21 cellular contexts compared by ENCODE assay signal in genomic region chr2:237118025-237118424, GRCh38. TPM values are rescaled to one million over a fixed set of nuclear protein-coding genes. Genes with fewer than 3 reads are reported as not detected.
DNase-seq lines count a peak whose midpoint lies in the region; ATAC-seq and TF ChIP-seq lines count a peak whose summit lies in the region.
"Had no signal": no experiment of that assay in that cellular context is flagged by ENCODE, and none has a peak within 500 bp of the region (broad histone marks: within the 10 kb centered on the region; RNA-seq: fewer than 3 reads in every experiment).

No MANE protein-coding gene starts in this region.

- no peaks in the 10 kb centered on the region for H3K9me3 Mint-ChIP-seq in osteocyte (ENCODE audit: unreplicated experiment)
- no peaks in the 10 kb centered on the region for H3K9me3 Mint-ChIP-seq in activated naive CD4-positive, alpha-beta T cell treated with anti-CD3 and anti-CD28 coated beads, Interleukin-2, amount 10 ng/mL, durations not matched to agents 7 days and 5 days
- no peaks in the 10 kb centered on the region for H3K9me3 Mint-ChIP-seq in effector memory CD8-positive, alpha-beta T cell
- H3K9me3 Mint-ChIP-seq: CD8-positive, alpha-beta memory T cell; natural killer cell treated with Interleukin-12 subunit alpha and Interleukin-12 subunit beta and Interleukin-15 and Interleukin-18, amount 100 ng/mL, for 72 hours had no signal

- H3K4me3 Mint-ChIP-seq in osteocyte (ENCODE audit: unreplicated experiment) = no peak overlapping the region
- no peak overlapping the region for H3K4me3 Mint-ChIP-seq in activated naive CD4-positive, alpha-beta T cell treated with anti-CD3 and anti-CD28 coated beads, Interleukin-2, amount 10 ng/mL, durations not matched to agents 7 days and 5 days
- no peak overlapping the region for H3K4me3 Mint-ChIP-seq in effector memory CD8-positive, alpha-beta T cell
- H3K4me3 Mint-ChIP-seq: CD8-positive, alpha-beta memory T cell; GM23338; natural killer cell treated with Interleukin-12 subunit alpha and Interleukin-12 subunit beta and Interleukin-15 and Interleukin-18, amount 100 ng/mL, for 72 hours had no signal

- peak overlapping the region; percentile 10 for H3K27ac Mint-ChIP-seq in osteocyte (ENCODE audit: unreplicated experiment)
- no peak overlapping the region for H3K27ac Mint-ChIP-seq in activated naive CD4-positive, alpha-beta T cell treated with anti-CD3 and anti-CD28 coated beads, Interleukin-2, amount 10 ng/mL, durations not matched to agents 7 days and 5 days
- no peak overlapping the region for H3K27ac Mint-ChIP-seq in effector memory CD8-positive, alpha-beta T cell
- H3K27ac Mint-ChIP-seq: CD8-positive, alpha-beta memory T cell; GM23338; natural killer cell treated with Interleukin-12 subunit alpha and Interleukin-12 subunit beta and Interleukin-15 and Interleukin-18, amount 100 ng/mL, for 72 hours had no signal

- intact Hi-C loops in breast epithelium (cut with DNase I; ENCODE audit: low total_unique reads) = no loop called here

- H3K4me3 ChIP-seq in breast epithelium = no peak overlapping the region
- H3K4me3 ChIP-seq: cardiac muscle cell, GM23338, K562, right atrium auricular region, SJCRH30, upper lobe of right lung had no signal

- TF ChIP-seq CTCF in breast epithelium (IDR thresholded peaks at IDR 0.05) (no peak), osteocyte (IDR thresholded peaks at IDR 0.05) (no peak)

- H3K36me3 ChIP-seq in breast epithelium = no peaks in the 10 kb centered on the region
- H3K36me3 ChIP-seq: cardiac muscle cell, right atrium auricular region, SJCRH30, upper lobe of right lung had no signal

- H3K36me3 Mint-ChIP-seq in osteocyte (ENCODE audit: unreplicated experiment) = no peaks in the 10 kb centered on the region
- H3K36me3 Mint-ChIP-seq in activated naive CD4-positive, alpha-beta T cell treated with anti-CD3 and anti-CD28 coated beads, Interleukin-2, amount 10 ng/mL, durations not matched to agents 7 days and 5 days = no peaks in the 10 kb centered on the region
- no peaks in the 10 kb centered on the region for H3K36me3 Mint-ChIP-seq in effector memory CD8-positive, alpha-beta T cell (ENCODE audit: insufficient read depth)
- H3K36me3 Mint-ChIP-seq: CD8-positive, alpha-beta memory T cell; natural killer cell treated with Interleukin-12 subunit alpha and Interleukin-12 subunit beta and Interleukin-15 and Interleukin-18, amount 100 ng/mL, for 72 hours had no signal

- H3K27ac ChIP-seq in breast epithelium = peak overlapping the region; percentile 35 to 70
- H3K27ac ChIP-seq: cardiac muscle cell, right atrium auricular region, SJCRH30, upper lobe of right lung had no signal

- no peak for ATAC-seq in effector memory CD8-positive, alpha-beta T cell (replicated peaks)
- ATAC-seq in HG03039 (IDR thresholded peaks at IDR 0.05; ENCODE audit: unreplicated experiment) (no peak), GM19463 (IDR thresholded peaks at IDR 0.05; ENCODE audit: unreplicated experiment) (no peak)
- ATAC-seq: GM23338; K562; left ventricle myocardium superior; natural killer cell treated with Interleukin-12 subunit alpha and Interleukin-12 subunit beta and Interleukin-15 and Interleukin-18, amount 100 ng/mL, for 72 hours; upper lobe of right lung had no signal

- TF ChIP-seq POLR2A in breast epithelium (IDR thresholded peaks at IDR 0.05) = no peak

- H3K4me1 ChIP-seq in breast epithelium = no peaks in the 10 kb centered on the region
- H3K4me1 ChIP-seq: right atrium auricular region, SJCRH30, upper lobe of right lung had no signal

- peak; percentile 55 for DNase-seq in EL
- peak; percentile 26 for DNase-seq in NCI-H1105 (lab: John Stamatoyannopoulos, UW)
- DNase-seq in breast epithelium (ENCODE audit: low spot score in 2 of 2) = no peak
- DNase-seq in osteocyte (ENCODE audit: extremely low spot score, unreplicated experiment) = no peak
- no peak for DNase-seq in activated naive CD4-positive, alpha-beta T cell treated with anti-CD3 and anti-CD28 coated beads, Interleukin-2, amount 10 ng/mL, durations not matched to agents 7 days and 5 days
- DNase-seq in effector memory CD8-positive, alpha-beta T cell = no peak
- DNase-seq: activated gamma-delta T cell treated with Interleukin-2 at 50 U/mL for 16 hours; CD8-positive, alpha-beta memory T cell; hypothalamus; left ventricle myocardium superior; NCI-H2081; SJCRH30; stimulated activated CD4-positive, alpha-beta T cell treated with anti-CD3 and anti-CD28 coated beads, Interleukin-4, amount 100 ng/mL, for 24 hours; upper lobe of right lung had no signal

- H3K27me3 Mint-ChIP-seq in osteocyte (ENCODE audit: unreplicated experiment) = no peaks in the 10 kb centered on the region
- no peaks in the 10 kb centered on the region for H3K27me3 Mint-ChIP-seq in activated naive CD4-positive, alpha-beta T cell treated with anti-CD3 and anti-CD28 coated beads, Interleukin-2, amount 10 ng/mL, durations not matched to agents 7 days and 5 days
- H3K27me3 Mint-ChIP-seq in effector memory CD8-positive, alpha-beta T cell = no peaks in the 10 kb centered on the region
- H3K27me3 Mint-ChIP-seq: CD8-positive, alpha-beta memory T cell; natural killer cell treated with Interleukin-12 subunit alpha and Interleukin-12 subunit beta and Interleukin-15 and Interleukin-18, amount 100 ng/mL, for 72 hours had no signal

- H3K4me1 Mint-ChIP-seq in osteocyte (ENCODE audit: unreplicated experiment) = peaks cover 41% of the 10 kb centered on the region
- no peaks in the 10 kb centered on the region for H3K4me1 Mint-ChIP-seq in activated naive CD4-positive, alpha-beta T cell treated with anti-CD3 and anti-CD28 coated beads, Interleukin-2, amount 10 ng/mL, durations not matched to agents 7 days and 5 days
- no peaks in the 10 kb centered on the region for H3K4me1 Mint-ChIP-seq in effector memory CD8-positive, alpha-beta T cell (ENCODE audit: low read depth in 2 of 2)
- H3K4me1 Mint-ChIP-seq: CD8-positive, alpha-beta memory T cell; GM23338 had no signal

- CTCF ChIA-PET in activated naive CD4-positive, alpha-beta T cell treated with anti-CD3 and anti-CD28 coated beads, Interleukin-2, amount 10 ng/mL, durations not matched to agents 7 days and 5 days (lab: Charles Lee) = interaction anchor here (0.8 kb wide), 1 partner anchor 15 kb away, joined by 3 read pairs; no protein-coding TSS in a partner anchor

- H3K9me3 ChIP-seq in breast epithelium = no peaks in the 10 kb centered on the region
- H3K9me3 ChIP-seq: right atrium auricular region, SJCRH30, upper lobe of right lung had no signal

- H3K27me3 ChIP-seq in breast epithelium = no peaks in the 10 kb centered on the region
- H3K27me3 ChIP-seq: cardiac muscle cell, right atrium auricular region, SJCRH30, upper lobe of right lung had no signal

RNA-seq across cellular contexts. Expression of gene COPS8, which starts 32.3 kb away (rescaled TPM):
- 100 to 1,000 TPM in 2 of 3 donors, 10 to 100 TPM in 1; 88.8 to 205 (median 103) TPM for total RNA-seq in breast epithelium
- total RNA-seq in osteocyte = 104 and 107 TPM in 2 replicates

Comparison
In these comparisons a context has a peak if more than half of its experiments do, and no peak if none do; other contexts are left out.
1. DNase-seq: peak in EL (single experiment) and NCI-H1105 (single experiment); none in breast epithelium (0 of 2), osteocyte (single experiment), activated naive CD4-positive, alpha-beta T cell treated with anti-CD3 and anti-CD28 coated beads, Interleukin-2, amount 10 ng/mL, durations not matched to agents 7 days and 5 days (single experiment) and effector memory CD8-positive, alpha-beta T cell (0 of 3).